Comparison of ENCODE assay signal across 12 cellular contexts in the genomic region with DNA sequence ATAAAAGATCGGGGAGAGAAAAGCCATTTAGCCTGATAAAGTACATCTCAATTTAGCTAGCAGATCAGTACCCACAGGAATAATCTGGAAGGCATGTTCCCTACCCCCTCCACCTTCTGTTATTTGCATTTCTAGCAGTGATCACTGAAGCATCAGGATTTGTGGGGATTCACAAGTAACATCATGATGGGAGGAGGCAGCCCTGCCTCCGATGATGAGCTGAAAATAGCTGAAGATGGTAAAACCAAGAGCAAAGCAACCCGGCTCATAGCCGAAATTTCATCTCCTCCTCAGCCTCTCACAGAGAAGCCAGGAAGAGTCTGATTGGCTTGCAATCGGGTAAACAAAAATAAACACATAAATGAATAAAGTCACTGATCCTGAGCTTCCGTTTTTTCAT. TPM values are rescaled to one million over a fixed set of nuclear protein-coding genes. Genes with fewer than 3 reads are reported as not detected.
A peak's percentile ranks its signal among the peaks of the same experiment; 100 is the strongest.
DNase-seq lines count a peak whose midpoint lies in the region; ATAC-seq, FAIRE-seq and TF ChIP-seq lines count a peak whose summit lies in the region.
"Had no signal": no experiment of that assay in that cellular context is flagged by ENCODE, and none has a peak within 500 bp of the region (broad histone marks: within the 10 kb centered on the region; RNA-seq: fewer than 3 reads in every experiment).

No MANE protein-coding gene starts in this region.

- 0 out of 2 replicates have a peak, but pooled peaks cover 3% of the 10 kb centered on the region for H4K20me1 ChIP-seq in SU-DHL-6 (ENCODE audit: low read depth, low read length)

- ATAC-seq in heart left ventricle (no peak), HG03432 (IDR thresholded peaks at IDR 0.05; ENCODE audit: unreplicated experiment) (no peak)
- ATAC-seq: Right ventricle myocardium inferior had no signal

- H3K79me2 ChIP-seq in SU-DHL-6 (ENCODE audit: insufficient read depth, low read length) = no peaks in the 10 kb centered on the region; the same call in 1 of the 2 replicates

- peak; percentile 42 for FAIRE-seq in GM12892 (lab: Jason Lieb, UNC)

- POLR2A ChIA-PET in A673 (lab: Charles Lee; ENCODE audit: low non-redundant PET) = no interaction called here

- H3K27me3 ChIP-seq in A673 (replicated peaks; ENCODE audit: insufficient read depth, low read depth, low read length, poor library complexity) (no peaks in the 10 kb centered on the region), SU-DHL-6 (ENCODE audit: low read length) (no peaks in the 10 kb centered on the region), colonic mucosa (no peaks in the 10 kb centered on the region), heart left ventricle (no peaks in the 10 kb centered on the region), suprapubic skin (no peaks in the 10 kb centered on the region)
- H3K27me3 ChIP-seq: esophagus muscularis mucosa had no signal

- H3K9me3 ChIP-seq in A673 (ENCODE audit: low read depth, low read length, poor library complexity, severe bottlenecking) = no peaks in the 10 kb centered on the region
- no peaks in the 10 kb centered on the region for H3K9me3 ChIP-seq in SU-DHL-6 (ENCODE audit: insufficient read depth, low read length)
- H3K9me3 ChIP-seq in colonic mucosa = no peaks in the 10 kb centered on the region
- no peaks in the 10 kb centered on the region for H3K9me3 ChIP-seq in heart left ventricle
- H3K9me3 ChIP-seq in suprapubic skin = no peaks in the 10 kb centered on the region
- H3K9me3 ChIP-seq: esophagus muscularis mucosa, spleen had no signal

- H3K9me2 ChIP-seq in SU-DHL-6 (replicated peaks; ENCODE audit: insufficient read depth, low read length) = no peaks in the 10 kb centered on the region

- BruUV-seq in A673 (replicated peaks; lab: Mats Ljungman, UMichigan) = no TSS peak

- H3K4me3 ChIP-seq in A673 (ENCODE audit: low read depth, low read length, poor library complexity, severe bottlenecking) (peak overlapping the region; percentile 8), SU-DHL-6 (ENCODE audit: insufficient read depth, low read length, poor library complexity, severe bottlenecking) (no peak overlapping the region), colonic mucosa (no peak overlapping the region), heart left ventricle (peak overlapping the region in 2 of 12 donors; percentile 75 to 91), suprapubic skin (no peak overlapping the region)

- H3K36me3 ChIP-seq in A673 (ENCODE audit: insufficient read depth, low read length, poor library complexity, severe bottlenecking) (no peaks in the 10 kb centered on the region), SU-DHL-6 (ENCODE audit: low read length) (no peaks in the 10 kb centered on the region), colonic mucosa (no peaks in the 10 kb centered on the region), heart left ventricle (peaks cover 0 to 3% (median 0%) of the 10 kb centered on the region in 9 donors), suprapubic skin (no peaks in the 10 kb centered on the region)

- intact Hi-C loops in A673 (cut with micrococcal nuclease; ENCODE audit: unreplicated experiment) (loop anchor here (5.0 kb wide), 1 partner anchor 68 kb away; a partner anchor contains a TSS), head of caudate nucleus (cut with DNase I) (loop anchor here (5.0 to 10.0 kb wide), 3 partner anchors 64 to 83 kb away; a partner anchor contains a TSS), colonic mucosa (cut with DNase I) (loop anchor here (5.0 kb wide), 1 partner anchor 63 kb away; no protein-coding TSS in a partner anchor), heart left ventricle (cut with DNase I) (loop anchor here in 2 of 10 donors (5.0 kb wide), 2 partner anchors 73 to 78 kb away; no protein-coding TSS in a partner anchor)

- CTCF ChIA-PET in A673 (lab: Charles Lee) = no interaction called here

- TF ChIP-seq CTCF in A673 (conservative IDR thresholded peaks at IDR 0.05; ENCODE audit: low read depth, low read length) (no peak), SU-DHL-6 (IDR thresholded peaks at IDR 0.05; ENCODE audit: insufficient read depth, low read length, poor library complexity, severe bottlenecking) (no peak), colonic mucosa (IDR thresholded peaks at IDR 0.05) (no peak), heart left ventricle (IDR thresholded peaks at IDR 0.05) (no peak), suprapubic skin (IDR thresholded peaks at IDR 0.05) (no peak)

- TF ChIP-seq POLR2A in GM12892 (IDR thresholded peaks at IDR 0.05; ENCODE audit: low read depth, low read length) = no peak
- TF ChIP-seq POLR2A in heart left ventricle (IDR thresholded peaks at IDR 0.05) = no peak
- no peak for TF ChIP-seq POLR2A in suprapubic skin (IDR thresholded peaks at IDR 0.05)

- TF ChIP-seq EP300 in suprapubic skin (IDR thresholded peaks at IDR 0.05) = no peak

- H3K27ac ChIP-seq in A673 (ENCODE audit: low read depth, low read length, poor library complexity, severe bottlenecking) (no peak overlapping the region), SU-DHL-6 (ENCODE audit: low read depth, low read length) (no peak overlapping the region), colonic mucosa (no peak overlapping the region), heart left ventricle (no peak overlapping the region), suprapubic skin (no peak overlapping the region)

- peak overlapping the region; percentile 23 for H3K4me2 ChIP-seq in SU-DHL-6 (ENCODE audit: low read depth, low read length, poor library complexity, severe bottlenecking)

- no peak overlapping the region for H3K9ac ChIP-seq in SU-DHL-6 (ENCODE audit: low read length)
- H3K9ac ChIP-seq in colonic mucosa (ENCODE audit: low read depth in 2 of 2, low read length in 2 of 2) = no peak overlapping the region

- DNase-seq in A673 (ENCODE audit: low spot score) (no peak), GM12892 (ENCODE audit: insufficient read length) (no peak), head of caudate nucleus (peak in 34 of 42 donors; percentile 17 to 81 (median 54)), colonic mucosa (no peak), heart left ventricle (no peak), suprapubic skin (ENCODE audit: low spot score in 2 of 2) (no peak)
- DNase-seq: activated naive CD4-positive, alpha-beta T cell had no signal

- no peak overlapping the region for H2AFZ ChIP-seq in SU-DHL-6 (ENCODE audit: low read depth, low read length, severe bottlenecking)

- peaks cover 5% of the 10 kb centered on the region; the same call in 1 of the 2 replicates for H3F3A ChIP-seq in SU-DHL-6 (ENCODE audit: insufficient read depth)

- WGBS in heart left ventricle, 4 donors = 94 to 97% (median 96%) methylated on average over 6 of the region's 6 CpGs
- 96% methylated on average over 6 of the region's 6 CpGs for WGBS in suprapubic skin

- H3K4me1 ChIP-seq in A673 (ENCODE audit: insufficient read depth, low read length, poor library complexity, severe bottlenecking) (no peaks in the 10 kb centered on the region), colonic mucosa (no peaks in the 10 kb centered on the region), heart left ventricle (peaks cover 0 to 45% (median 14%) of the 10 kb centered on the region in 12 donors), suprapubic skin (peaks cover 41% of the 10 kb centered on the region)

RNA-seq across cellular contexts. Expression of a gene that starts 2.4 kb away (rescaled TPM):
- total RNA-seq in A673 (2021) (11.7 and 12.8 TPM in 2 replicates), colonic mucosa (1 to 10 TPM; 5.2 to 6.2 TPM), heart left ventricle (1 to 10 TPM in 8 of 9 donors, under 1 TPM in 1; 0.94 to 6.2 (median 3.0) TPM), suprapubic skin (10 to 100 TPM; 16.3 to 33.1 (median 16.8) TPM)
- 3.6 TPM for polyA plus RNA-seq in GM12892 (2012; ENCODE audit: missing spikeins)
- 1 to 10 TPM; 1.1 to 1.4 TPM for polyA plus RNA-seq in heart left ventricle

Comparison
In these comparisons a context has a peak if more than half of its experiments do, and no peak if none do; other contexts are left out.
1. DNase-seq: peak in head of caudate nucleus (34 of 42); none in A673 (single experiment), GM12892 (single experiment), colonic mucosa (single experiment), heart left ventricle (0 of 5) and suprapubic skin (0 of 2).